In genomic region chr16:49495596-49496355, GRCh38 we compare ENCODE assay signal across 13 cellular contexts.
DNase-seq lines count a peak whose midpoint lies in the region; ATAC-seq and TF ChIP-seq lines count a peak whose summit lies in the region.
"Had no signal": no experiment of that assay in that cellular context is flagged by ENCODE, and none has a peak within 500 bp of the region (broad histone marks: within the 10 kb centered on the region; RNA-seq: fewer than 3 reads in every experiment).

No MANE protein-coding gene starts in this region.

- intact Hi-C loops in lower lobe of right lung (cut with DNase I) = no loop called here
- intact Hi-C loops in spleen (cut with DNase I; ENCODE audit: low total_unique reads) = loop anchor here (10.0 kb wide), 1 partner anchor 99 kb away; no protein-coding TSS in a partner anchor
- intact Hi-C loops in vagina (cut with DNase I) = loop anchor here (10.0 kb wide), 2 partner anchors 89 to 259 kb away; no protein-coding TSS in a partner anchor

- TF ChIP-seq CTCF in Peyer's patch (IDR thresholded peaks at IDR 0.05) (no peak), lower lobe of right lung (IDR thresholded peaks at IDR 0.05) (no peak), spleen (IDR thresholded peaks at IDR 0.05 in 8 of 11, conservative IDR thresholded peaks at IDR 0.05 in 3 of 11) (no peak), vagina (IDR thresholded peaks at IDR 0.05) (no peak)

- H3K27me3 ChIP-seq in BLaER1 treated with 17β-estradiol and CSF1 and Interleukin-3, amounts not matched to agents 10 nM and 100 nM = no peaks in the 10 kb centered on the region
- H3K27me3 ChIP-seq in Peyer's patch = no peaks in the 10 kb centered on the region
- H3K27me3 ChIP-seq in lower lobe of right lung (ENCODE audit: low read depth) = no peaks in the 10 kb centered on the region
- H3K27me3 ChIP-seq in spleen (replicated peaks in 1 of 7) = peaks cover 0 to 14% (median 0%) of the 10 kb centered on the region in 7 donors
- H3K27me3 ChIP-seq in vagina = no peaks in the 10 kb centered on the region

- no peaks in the 10 kb centered on the region for H3K9me3 ChIP-seq in BLaER1 treated with 17β-estradiol and CSF1 and Interleukin-3, amounts not matched to agents 10 nM and 100 nM (replicated peaks in 1 of 11)
- H3K9me3 ChIP-seq in Peyer's patch (no peaks in the 10 kb centered on the region), lower lobe of right lung (no peaks in the 10 kb centered on the region), spleen (no peaks in the 10 kb centered on the region), vagina (no peaks in the 10 kb centered on the region)
- H3K9me3 ChIP-seq: A549 had no signal

- H4K20me1 ChIP-seq in BLaER1 treated with 17β-estradiol and CSF1 and Interleukin-3, amounts not matched to agents 10 nM and 100 nM = peaks cover 0 to 21% (median 0%) of the 10 kb centered on the region in 11 experiments; a peak in 6 of 22 replicates

- peaks cover 0 to 13% (median 0%) of the 10 kb centered on the region in 11 experiments; a peak in 1 of 22 replicates for H3K36me3 ChIP-seq in BLaER1 treated with 17β-estradiol and CSF1 and Interleukin-3, amounts not matched to agents 10 nM and 100 nM
- H3K36me3 ChIP-seq in Peyer's patch (no peaks in the 10 kb centered on the region), lower lobe of right lung (no peaks in the 10 kb centered on the region), spleen (no peaks in the 10 kb centered on the region), vagina (no peaks in the 10 kb centered on the region)

- TF ChIP-seq POLR2A in Peyer's patch (IDR thresholded peaks at IDR 0.05) (no peak), spleen (IDR thresholded peaks at IDR 0.05) (no peak), vagina (IDR thresholded peaks at IDR 0.05) (no peak)

- WGBS in spleen, 5 donors = 81 to 95% (median 94%) methylated on average over 4 to 10 of the region's 10 CpGs

- peaks cover 39 to 80% (median 72%) of the 10 kb centered on the region in 10 experiments for H3K4me1 ChIP-seq in BLaER1 treated with 17β-estradiol and CSF1 and Interleukin-3, amounts not matched to agents 10 nM and 100 nM
- H3K4me1 ChIP-seq in Peyer's patch (peaks cover 0 to 7% (median 3%) of the 10 kb centered on the region in 4 donors), lower lobe of right lung (peaks cover 11% of the 10 kb centered on the region), spleen (peaks cover 0 to 15% (median 14%) of the 10 kb centered on the region in 6 donors), vagina (peaks cover 13% of the 10 kb centered on the region)
- H3K4me1 ChIP-seq: A549 had no signal

- H3K27ac ChIP-seq in BLaER1 treated with 17β-estradiol and CSF1 and Interleukin-3, amounts not matched to agents 10 nM and 100 nM = 0 out of 22 replicates have a peak overlapping the region, but pooled peaks of 1 of the 11 experiments have one; percentile 16
- no peak overlapping the region for H3K27ac ChIP-seq in Peyer's patch
- H3K27ac ChIP-seq in lower lobe of right lung = no peak overlapping the region
- no peak overlapping the region for H3K27ac ChIP-seq in spleen
- no peak overlapping the region for H3K27ac ChIP-seq in vagina
- H3K27ac ChIP-seq: A549 had no signal

- no peak for ATAC-seq in lower lobe of right lung
- ATAC-seq: A549, GM12878, GM23338 had no signal

- peak overlapping the region in 9 of 11 experiments; percentile 63 to 91 (median 81); a peak in 16 of 22 replicates for H3K4me2 ChIP-seq in BLaER1 treated with 17β-estradiol and CSF1 and Interleukin-3, amounts not matched to agents 10 nM and 100 nM
- H3K4me2 ChIP-seq: A549, GM23338 had no signal

- H3K4me3 ChIP-seq in BLaER1 treated with 17β-estradiol and CSF1 and Interleukin-3, amounts not matched to agents 10 nM and 100 nM = no peak overlapping the region
- no peak overlapping the region for H3K4me3 ChIP-seq in Peyer's patch
- no peak overlapping the region for H3K4me3 ChIP-seq in lower lobe of right lung
- no peak overlapping the region for H3K4me3 ChIP-seq in spleen
- no peak overlapping the region for H3K4me3 ChIP-seq in vagina
- H3K4me3 ChIP-seq: A549, GM12878, GM23338 had no signal

- H3K9ac ChIP-seq in BLaER1 treated with 17β-estradiol and CSF1 and Interleukin-3, amounts not matched to agents 10 nM and 100 nM = no peak overlapping the region

- peak in 2 of 3 donors; percentile 27 to 30 for DNase-seq in Peyer's patch
- DNase-seq in lower lobe of right lung = peak; percentile 14
- DNase-seq in spleen = peak; percentile 34
- DNase-seq in activated naive CD4-positive, alpha-beta T cell treated with Interleukin-2 at 50 U/mL for 16 hours = no peak
- DNase-seq in vagina (ENCODE audit: extremely low spot score in 2 of 2) = no peak
- DNase-seq in GM03348 (ENCODE audit: low spot score) = no peak
- DNase-seq: CD4-positive, CD25-positive, alpha-beta regulatory T cell; DMS53; H7 had no signal

Comparison
In these comparisons a context has a peak if more than half of its experiments do, and no peak if none do; other contexts are left out.
1. DNase-seq: peak in Peyer's patch (2 of 3), lower lobe of right lung (single experiment) and spleen (single experiment); none in activated naive CD4-positive, alpha-beta T cell treated with Interleukin-2 at 50 U/mL for 16 hours (single experiment), vagina (0 of 2) and GM03348 (single experiment).